In the genomic region with DNA sequence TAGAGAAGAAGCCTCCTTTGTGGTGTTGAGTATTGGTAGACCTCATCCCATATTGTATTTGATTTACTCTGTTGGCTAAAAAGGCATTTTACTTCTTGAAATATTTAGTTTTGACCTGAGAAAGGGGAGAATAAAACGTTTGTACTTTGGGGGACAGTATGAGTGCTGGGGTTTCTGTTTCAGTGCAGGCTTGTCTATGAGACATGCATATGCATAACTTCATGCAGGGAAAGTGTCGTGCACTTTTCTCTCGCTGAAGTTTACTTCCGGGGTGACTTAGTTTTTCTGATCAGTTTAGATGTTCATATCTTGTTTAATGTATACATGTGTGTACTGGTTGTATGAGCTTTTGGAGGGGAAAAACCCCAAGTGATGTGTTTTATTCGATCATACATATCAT, we compare ENCODE assay signal across 8 cellular contexts. TPM values are rescaled to one million over a fixed set of nuclear protein-coding genes. Genes with fewer than 3 reads are reported as not detected.
DNase-seq lines count a peak whose midpoint lies in the region; ATAC-seq and TF ChIP-seq lines count a peak whose summit lies in the region.

No MANE protein-coding gene starts in this region.

- no peak overlapping the region; the same call in 1 of the 2 replicates for H3K27ac Mint-ChIP-seq in HFFc6

- H3K79me2 ChIP-seq in MM.1S (ENCODE audit: low read length): peaks cover 31% of the 10 kb centered on the region

- peaks cover 20% of the 10 kb centered on the region for H3F3A ChIP-seq in MM.1S (ENCODE audit: insufficient read depth, low read length)

- H3K4me1 ChIP-seq in MM.1S (ENCODE audit: low read length) (peaks cover 21% of the 10 kb centered on the region), liver (ENCODE audit: control insufficient read depth in 4 of 4, insufficient read depth in 4 of 4, low read length in 3 of 4) (peaks cover 4 to 35% (median 14%) of the 10 kb centered on the region in 4 donors)

- H3K36me3 Mint-ChIP-seq in HFFc6 (ENCODE audit: low read depth): peaks cover 21% of the 10 kb centered on the region

- TF ChIP-seq RAD21 in liver (IDR thresholded peaks at IDR 0.05): no peak

- no peaks in the 10 kb centered on the region; the same call in 1 of the 2 replicates for H3K27me3 Mint-ChIP-seq in HFFc6 (ENCODE audit: insufficient read depth)

- H3K4me3 Mint-ChIP-seq in HFFc6: no peak overlapping the region

- H3K27ac ChIP-seq in MM.1S (ENCODE audit: low read length) (peak overlapping the region; percentile 67), liver (ENCODE audit: low read depth in 1 of 2, low read length in 2 of 2) (peak overlapping the region; percentile 25 to 67)

- no peaks in the 10 kb centered on the region for H3K36me3 ChIP-seq in MM.1S (replicated peaks; ENCODE audit: insufficient read depth, low read length)
- H3K36me3 ChIP-seq in liver (ENCODE audit: control insufficient read depth in 4 of 4, insufficient read depth in 3 of 4, low read depth in 1 of 4, low read length in 3 of 4): no peaks in the 10 kb centered on the region

- H3K4me2 ChIP-seq in MM.1S (ENCODE audit: low read depth, low read length): peak overlapping the region; percentile 59

- no peaks in the 10 kb centered on the region for H4K20me1 ChIP-seq in MM.1S (ENCODE audit: insufficient read depth, low read length)

- H3K9me3 ChIP-seq in MM.1S (replicated peaks; ENCODE audit: insufficient read depth, low read length) (no peaks in the 10 kb centered on the region), liver (ENCODE audit: control insufficient read depth in 4 of 4, low read length in 3 of 4) (no peaks in the 10 kb centered on the region)

- H3K4me3 ChIP-seq in MM.1S (ENCODE audit: low read length): peak overlapping the region; percentile 65
- H3K4me3 ChIP-seq in liver (ENCODE audit: low read depth in 1 of 3, low read length in 3 of 3): peak overlapping the region in 1 of 3 donors; percentile 8

- peaks cover 74% of the 10 kb centered on the region for H3K4me1 Mint-ChIP-seq in HFFc6 (ENCODE audit: low read depth)

- WGBS in liver: 83% methylated on average over 5 of the region's 5 CpGs

- TF ChIP-seq CTCF in GM10266 (IDR thresholded peaks at IDR 0.05; ENCODE audit: control insufficient read depth, insufficient read depth, low read depth, missing control alignments) (no peak), MM.1S (IDR thresholded peaks at IDR 0.05; ENCODE audit: low read length) (no peak), liver (IDR thresholded peaks at IDR 0.05; ENCODE audit: low read depth, low read length, missing input control) (no peak), HFFc6 (IDR thresholded peaks at IDR 0.05) (no peak)

- H3K9ac ChIP-seq in MM.1S (ENCODE audit: low read length) (peak overlapping the region; percentile 55; the same call in 1 of the 2 replicates), liver (ENCODE audit: low read depth in 1 of 2, low read length in 2 of 2) (peak overlapping the region in 1 of 2 donors; percentile 41)

- DNase-seq in GM10266 (ENCODE audit: extremely low spot score): peak; percentile 31
- DNase-seq in MM.1S: no peak
- no peak for DNase-seq in GOT3 (lab: John Stamatoyannopoulos, UW)
- DNase-seq in NCI-H2081 (lab: John Stamatoyannopoulos, UW): no peak
- no peak for DNase-seq in HFFc6
- DNase-seq in DMS79 treated with DMSO at 0.1 percent for 48 hours (lab: John Stamatoyannopoulos, UW): no peak

- H2AFZ ChIP-seq in MM.1S (ENCODE audit: low read length): peak overlapping the region; percentile 17; the same call in 1 of the 2 replicates

- peak; percentile 32 for ATAC-seq in GM21447 (IDR thresholded peaks at IDR 0.05; ENCODE audit: unreplicated experiment)

- H3K27me3 ChIP-seq in MM.1S (replicated peaks; ENCODE audit: insufficient read depth, low read length): no peaks in the 10 kb centered on the region
- H3K27me3 ChIP-seq in liver (ENCODE audit: control insufficient read depth in 4 of 4, insufficient read depth in 4 of 4, low read length in 3 of 4): no peaks in the 10 kb centered on the region

- no peaks in the 10 kb centered on the region for H3K9me2 ChIP-seq in MM.1S (replicated peaks; ENCODE audit: insufficient read depth, low read length)

- H3K9me3 Mint-ChIP-seq in HFFc6: no peaks in the 10 kb centered on the region

TF ChIP-seq in liver, 16 proteins besides CTCF, POLR2A, EP300 and RAD21:
- TF ChIP-seq GABPA (IDR thresholded peaks at IDR 0.05 in 1 of 2, conservative IDR thresholded peaks at IDR 0.05 in 1 of 2): no peak
- TF ChIP-seq HNF4A (conservative IDR thresholded peaks at IDR 0.05): no peak
- TF ChIP-seq FOXA2 (IDR thresholded peaks at IDR 0.05): no peak
- no peak for TF ChIP-seq MAX (IDR thresholded peaks at IDR 0.05)
- TF ChIP-seq, protein P1, sequence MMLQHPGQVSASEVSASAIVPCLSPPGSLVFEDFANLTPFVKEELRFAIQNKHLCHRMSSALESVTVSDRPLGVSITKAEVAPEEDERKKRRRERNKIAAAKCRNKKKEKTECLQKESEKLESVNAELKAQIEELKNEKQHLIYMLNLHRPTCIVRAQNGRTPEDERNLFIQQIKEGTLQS (IDR thresholded peaks at IDR 0.05): no peak
- no peak for TF ChIP-seq FOXA1 (IDR thresholded peaks at IDR 0.05)
- TF ChIP-seq RXRA (IDR thresholded peaks at IDR 0.05): no peak
- no peak for TF ChIP-seq NR2F2 (IDR thresholded peaks at IDR 0.05)
- TF ChIP-seq REST (IDR thresholded peaks at IDR 0.05): no peak
- TF ChIP-seq, protein P2, sequence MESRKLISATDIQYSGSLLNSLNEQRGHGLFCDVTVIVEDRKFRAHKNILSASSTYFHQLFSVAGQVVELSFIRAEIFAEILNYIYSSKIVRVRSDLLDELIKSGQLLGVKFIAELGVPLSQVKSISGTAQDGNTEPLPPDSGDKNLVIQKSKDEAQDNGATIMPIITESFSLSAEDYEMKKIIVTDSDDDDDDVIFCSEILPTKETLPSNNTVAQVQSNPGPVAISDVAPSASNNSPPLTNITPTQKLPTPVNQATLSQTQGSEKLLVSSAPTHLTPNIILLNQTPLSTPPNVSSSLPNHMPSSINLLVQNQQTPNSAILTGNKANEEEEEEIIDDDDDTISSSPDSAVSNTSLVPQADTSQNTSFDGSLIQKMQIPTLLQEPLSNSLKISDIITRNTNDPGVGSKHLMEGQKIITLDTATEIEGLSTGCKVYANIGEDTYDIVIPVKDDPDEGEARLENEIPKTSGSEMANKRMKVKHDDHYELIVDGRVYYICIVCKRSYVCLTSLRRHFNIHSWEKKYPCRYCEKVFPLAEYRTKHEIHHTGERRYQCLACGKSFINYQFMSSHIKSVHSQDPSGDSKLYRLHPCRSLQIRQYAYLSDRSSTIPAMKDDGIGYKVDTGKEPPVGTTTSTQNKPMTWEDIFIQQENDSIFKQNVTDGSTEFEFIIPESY (IDR thresholded peaks at IDR 0.05): no peak
- no peak for TF ChIP-seq EGR1 (IDR thresholded peaks at IDR 0.05; ENCODE audit: low read depth in 2 of 2)
- TF ChIP-seq SP1 (IDR thresholded peaks at IDR 0.05): no peak
- TF ChIP-seq YY1 (IDR thresholded peaks at IDR 0.05): no peak
- TF ChIP-seq HNF4G (IDR thresholded peaks at IDR 0.05): no peak
- TF ChIP-seq TAF1 (conservative IDR thresholded peaks at IDR 0.05): no peak
- no peak for TF ChIP-seq JUND (IDR thresholded peaks at IDR 0.05)

RNA-seq across cellular contexts. Expression of gene UTRN, which starts 59.5 kb away (rescaled TPM):
- 10 to 100 TPM; 80.5 to 83.7 TPM for total RNA-seq in liver
- 10 to 100 TPM in 1 of 2 donors, 1 to 10 TPM in 1; 6.9 to 14.6 TPM for polyA plus RNA-seq in liver
- 100 to 1,000 TPM in 5 of 6 experiments, 10 to 100 TPM in 1; 99.6 to 116 (median 109) TPM for total RNA-seq in HFFc6 (2021; fragmentation: NEBNext Ultra II Directional; extraction: Animal tissue kit (Norgen Biotek cat#: 25700))
